Comparison of ENCODE assay signal across 1 cellular context in genomic region chr3:126134219-126134975, GRCh38.
TF ChIP-seq lines count a peak whose summit lies in the region.

No MANE protein-coding gene starts in this region.

TF ChIP-seq in GM23338, 12 proteins besides CTCF, POLR2A, EP300 and RAD21 (continued from another document):
- TF ChIP-seq, protein P1, sequence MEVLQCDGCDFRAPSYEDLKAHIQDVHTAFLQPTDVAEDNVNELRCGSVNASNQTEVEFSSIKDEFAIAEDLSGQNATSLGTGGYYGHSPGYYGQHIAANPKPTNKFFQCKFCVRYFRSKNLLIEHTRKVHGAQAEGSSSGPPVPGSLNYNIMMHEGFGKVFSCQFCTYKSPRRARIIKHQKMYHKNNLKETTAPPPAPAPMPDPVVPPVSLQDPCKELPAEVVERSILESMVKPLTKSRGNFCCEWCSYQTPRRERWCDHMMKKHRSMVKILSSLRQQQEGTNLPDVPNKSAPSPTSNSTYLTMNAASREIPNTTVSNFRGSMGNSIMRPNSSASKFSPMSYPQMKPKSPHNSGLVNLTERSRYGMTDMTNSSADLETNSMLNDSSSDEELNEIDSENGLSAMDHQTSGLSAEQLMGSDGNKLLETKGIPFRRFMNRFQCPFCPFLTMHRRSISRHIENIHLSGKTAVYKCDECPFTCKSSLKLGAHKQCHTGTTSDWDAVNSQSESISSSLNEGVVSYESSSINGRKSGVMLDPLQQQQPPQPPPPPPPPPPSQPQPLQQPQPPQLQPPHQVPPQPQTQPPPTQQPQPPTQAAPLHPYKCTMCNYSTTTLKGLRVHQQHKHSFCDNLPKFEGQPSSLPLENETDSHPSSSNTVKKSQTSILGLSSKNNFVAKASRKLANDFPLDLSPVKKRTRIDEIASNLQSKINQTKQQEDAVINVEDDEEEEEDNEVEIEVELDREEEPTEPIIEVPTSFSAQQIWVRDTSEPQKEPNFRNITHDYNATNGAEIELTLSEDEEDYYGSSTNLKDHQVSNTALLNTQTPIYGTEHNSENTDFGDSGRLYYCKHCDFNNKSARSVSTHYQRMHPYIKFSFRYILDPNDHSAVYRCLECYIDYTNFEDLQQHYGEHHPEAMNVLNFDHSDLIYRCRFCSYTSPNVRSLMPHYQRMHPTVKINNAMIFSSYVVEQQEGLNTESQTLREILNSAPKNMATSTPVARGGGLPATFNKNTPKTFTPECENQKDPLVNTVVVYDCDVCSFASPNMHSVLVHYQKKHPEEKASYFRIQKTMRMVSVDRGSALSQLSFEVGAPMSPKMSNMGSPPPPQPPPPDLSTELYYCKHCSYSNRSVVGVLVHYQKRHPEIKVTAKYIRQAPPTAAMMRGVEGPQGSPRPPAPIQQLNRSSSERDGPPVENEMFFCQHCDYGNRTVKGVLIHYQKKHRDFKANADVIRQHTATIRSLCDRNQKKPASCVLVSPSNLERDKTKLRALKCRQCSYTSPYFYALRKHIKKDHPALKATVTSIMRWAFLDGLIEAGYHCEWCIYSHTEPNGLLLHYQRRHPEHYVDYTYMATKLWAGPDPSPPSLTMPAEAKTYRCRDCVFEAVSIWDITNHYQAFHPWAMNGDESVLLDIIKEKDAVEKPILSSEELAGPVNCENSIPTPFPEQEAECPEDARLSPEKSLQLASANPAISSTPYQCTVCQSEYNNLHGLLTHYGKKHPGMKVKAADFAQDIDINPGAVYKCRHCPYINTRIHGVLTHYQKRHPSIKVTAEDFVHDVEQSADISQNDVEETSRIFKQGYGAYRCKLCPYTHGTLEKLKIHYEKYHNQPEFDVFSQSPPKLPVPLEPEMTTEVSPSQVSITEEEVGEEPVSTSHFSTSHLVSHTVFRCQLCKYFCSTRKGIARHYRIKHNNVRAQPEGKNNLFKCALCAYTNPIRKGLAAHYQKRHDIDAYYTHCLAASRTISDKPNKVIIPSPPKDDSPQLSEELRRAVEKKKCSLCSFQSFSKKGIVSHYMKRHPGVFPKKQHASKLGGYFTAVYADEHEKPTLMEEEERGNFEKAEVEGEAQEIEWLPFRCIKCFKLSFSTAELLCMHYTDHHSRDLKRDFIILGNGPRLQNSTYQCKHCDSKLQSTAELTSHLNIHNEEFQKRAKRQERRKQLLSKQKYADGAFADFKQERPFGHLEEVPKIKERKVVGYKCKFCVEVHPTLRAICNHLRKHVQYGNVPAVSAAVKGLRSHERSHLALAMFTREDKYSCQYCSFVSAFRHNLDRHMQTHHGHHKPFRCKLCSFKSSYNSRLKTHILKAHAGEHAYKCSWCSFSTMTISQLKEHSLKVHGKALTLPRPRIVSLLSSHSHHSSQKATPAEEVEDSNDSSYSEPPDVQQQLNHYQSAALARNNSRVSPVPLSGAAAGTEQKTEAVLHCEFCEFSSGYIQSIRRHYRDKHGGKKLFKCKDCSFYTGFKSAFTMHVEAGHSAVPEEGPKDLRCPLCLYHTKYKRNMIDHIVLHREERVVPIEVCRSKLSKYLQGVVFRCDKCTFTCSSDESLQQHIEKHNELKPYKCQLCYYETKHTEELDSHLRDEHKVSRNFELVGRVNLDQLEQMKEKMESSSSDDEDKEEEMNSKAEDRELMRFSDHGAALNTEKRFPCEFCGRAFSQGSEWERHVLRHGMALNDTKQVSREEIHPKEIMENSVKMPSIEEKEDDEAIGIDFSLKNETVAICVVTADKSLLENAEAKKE (CRISPR knock-in tag; IDR thresholded peaks at IDR 0.05) = no peak
- TF ChIP-seq ZNF331 (CRISPR knock-in tag; IDR thresholded peaks at IDR 0.05; ENCODE audit: low read depth) (no peak), ETS1 (IDR thresholded peaks at IDR 0.05) (no peak), ZNF114 (CRISPR knock-in tag; IDR thresholded peaks at IDR 0.05) (no peak), EZH2 (IDR thresholded peaks at IDR 0.05; ENCODE audit: low read depth, unreplicated experiment) (no peak), STAT1 (IDR thresholded peaks at IDR 0.05; ENCODE audit: unreplicated experiment) (no peak), NANOG (IDR thresholded peaks at IDR 0.05; ENCODE audit: borderline replicate concordance) (no peak), JUNB (IDR thresholded peaks at IDR 0.05; ENCODE audit: unreplicated experiment) (no peak)
